In the genomic region with DNA sequence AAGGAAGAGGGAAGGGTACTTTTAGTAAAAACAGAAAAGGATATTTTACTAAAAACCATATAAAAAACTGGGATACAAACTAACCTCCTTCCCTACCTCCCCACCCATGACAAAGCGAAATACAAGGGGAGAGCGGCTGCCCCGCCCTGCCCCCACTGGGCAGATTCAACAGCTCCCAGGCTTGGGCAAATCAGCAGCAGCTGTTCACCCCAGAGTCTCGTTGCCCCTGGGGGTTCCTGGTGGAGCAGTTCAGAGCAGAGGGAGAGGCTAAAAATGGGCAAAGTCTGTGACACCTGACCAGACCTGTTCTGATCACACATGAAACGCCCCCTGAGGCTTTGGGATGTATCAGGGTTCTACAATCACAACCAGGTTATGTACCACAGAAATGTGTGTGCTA, we compare ENCODE assay signal across 1 cellular context.
TF ChIP-seq lines count a peak whose summit lies in the region.

No MANE protein-coding gene starts in this region.

TF ChIP-seq in IMR-90, 13 proteins besides CTCF, POLR2A, EP300 and RAD21:
- TF ChIP-seq MAFK (IDR thresholded peaks at IDR 0.05; ENCODE audit: low read depth, low read length) (no peak), BHLHE40 (IDR thresholded peaks at IDR 0.05; ENCODE audit: low read depth, low read length) (no peak), FOS (IDR thresholded peaks at IDR 0.05; ENCODE audit: low read depth, low read length) (no peak), CHD1 (IDR thresholded peaks at IDR 0.05; ENCODE audit: low read depth, low read length) (no peak), RCOR1 (IDR thresholded peaks at IDR 0.05; ENCODE audit: insufficient replicate concordance, low read length) (no peak)
- TF ChIP-seq, protein P1, sequence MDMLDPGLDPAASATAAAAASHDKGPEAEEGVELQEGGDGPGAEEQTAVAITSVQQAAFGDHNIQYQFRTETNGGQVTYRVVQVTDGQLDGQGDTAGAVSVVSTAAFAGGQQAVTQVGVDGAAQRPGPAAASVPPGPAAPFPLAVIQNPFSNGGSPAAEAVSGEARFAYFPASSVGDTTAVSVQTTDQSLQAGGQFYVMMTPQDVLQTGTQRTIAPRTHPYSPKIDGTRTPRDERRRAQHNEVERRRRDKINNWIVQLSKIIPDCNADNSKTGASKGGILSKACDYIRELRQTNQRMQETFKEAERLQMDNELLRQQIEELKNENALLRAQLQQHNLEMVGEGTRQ (IDR thresholded peaks at IDR 0.05; ENCODE audit: low read depth, low read length), result no peak
